ENCODE assay signal across 20 cellular contexts in the genomic region with DNA sequence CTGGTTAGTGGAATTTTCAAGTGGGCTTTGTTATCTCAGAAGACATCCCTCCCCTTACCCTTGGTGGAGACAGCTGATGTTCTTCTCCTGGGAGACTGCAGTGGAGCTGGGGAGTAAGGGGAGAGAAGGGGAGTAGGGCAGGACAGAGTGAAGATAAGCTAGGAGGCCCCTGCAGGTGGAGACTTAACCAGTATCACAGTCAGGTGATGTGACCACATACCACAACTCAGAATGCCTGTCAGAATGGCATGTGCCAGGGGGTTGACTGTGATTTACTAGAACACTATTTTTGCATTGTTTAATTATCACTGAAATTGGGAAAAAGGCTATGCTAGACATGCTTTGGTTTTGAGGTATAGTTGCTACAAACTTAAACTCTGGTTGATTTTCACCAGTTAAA.
"Had no signal": no experiment of that assay in that cellular context is flagged by ENCODE, and none has a peak within 500 bp of the region (broad histone marks: within the 10 kb centered on the region; RNA-seq: fewer than 3 reads in every experiment).

No MANE protein-coding gene starts in this region.

- H3K4me1 ChIP-seq: body of pancreas, colonic mucosa, right lobe of liver, upper lobe of left lung had no signal

- H3K36me3 ChIP-seq: colonic mucosa, ovary had no signal

- H3K4me3 Mint-ChIP-seq: activated CD4-positive, alpha-beta memory T cell treated with anti-CD3 and anti-CD28 coated beads, Interleukin-2, amount 10 ng/mL, durations not matched to agents 7 days and 5 days; naive thymus-derived CD8-positive, alpha-beta T cell had no signal

- H3K4me3 ChIP-seq: body of pancreas, colonic mucosa, ovary, right lobe of liver, smooth muscle cell, thoracic aorta, upper lobe of left lung had no signal

- H3K27me3 ChIP-seq: body of pancreas, colonic mucosa, ovary, right lobe of liver, upper lobe of left lung had no signal

- H3K27me3 Mint-ChIP-seq: activated CD4-positive, alpha-beta memory T cell treated with anti-CD3 and anti-CD28 coated beads, Interleukin-2, amount 10 ng/mL, durations not matched to agents 7 days and 5 days; naive thymus-derived CD8-positive, alpha-beta T cell had no signal

- DNase-seq: activated CD4-positive, alpha-beta memory T cell treated with anti-CD3 and anti-CD28 coated beads, Interleukin-2, amount 10 ng/mL, durations not matched to agents 7 days and 5 days; activated effector memory CD4-positive, alpha-beta T cell treated with anti-CD3 and anti-CD28 coated beads, Interleukin-2, amount 50 U/mL, for 16 hours; activated T-cell treated with anti-CD3 and anti-CD28 coated beads, Interleukin-2, amount 50 U/mL, for 48 hours; amygdala; body of pancreas; central memory CD4-positive, alpha-beta T cell; colonic mucosa; head of caudate nucleus; kidney glomerular epithelial cell; mesenchymal stem cell; naive thymus-derived CD8-positive, alpha-beta T cell; ovary; right lobe of liver; stimulated activated CD4-positive, alpha-beta T cell treated with anti-CD3 and anti-CD28 coated beads, Interleukin-4, amount 100 ng/mL, for 1 hour; SW 1271; upper lobe of left lung; WERI-Rb-1 had no signal

- H3K27ac ChIP-seq: body of pancreas, colonic mucosa, ovary, right lobe of liver, thoracic aorta, upper lobe of left lung, WERI-Rb-1 had no signal

- H3K9me3 Mint-ChIP-seq: activated CD4-positive, alpha-beta memory T cell treated with anti-CD3 and anti-CD28 coated beads, Interleukin-2, amount 10 ng/mL, durations not matched to agents 7 days and 5 days; activated naive CD4-positive, alpha-beta T cell treated with anti-CD3 and anti-CD28 coated beads, Interleukin-2, amount 50 U/mL, for 72 hours had no signal

- H3K4me2 ChIP-seq: smooth muscle cell had no signal

- H3K27ac Mint-ChIP-seq: activated CD4-positive, alpha-beta memory T cell treated with anti-CD3 and anti-CD28 coated beads, Interleukin-2, amount 10 ng/mL, durations not matched to agents 7 days and 5 days; activated naive CD4-positive, alpha-beta T cell treated with anti-CD3 and anti-CD28 coated beads, Interleukin-2, amount 50 U/mL, for 72 hours had no signal

- H3K9me3 ChIP-seq: body of pancreas, colonic mucosa, ovary, right lobe of liver, thoracic aorta, upper lobe of left lung had no signal

- ATAC-seq: activated naive CD4-positive, alpha-beta T cell treated with anti-CD3 and anti-CD28 coated beads, Interleukin-2, amount 50 U/mL, for 72 hours; body of pancreas; naive thymus-derived CD8-positive, alpha-beta T cell; right lobe of liver had no signal
